ENCODE assay signal across 20 cellular contexts in the genomic region with DNA sequence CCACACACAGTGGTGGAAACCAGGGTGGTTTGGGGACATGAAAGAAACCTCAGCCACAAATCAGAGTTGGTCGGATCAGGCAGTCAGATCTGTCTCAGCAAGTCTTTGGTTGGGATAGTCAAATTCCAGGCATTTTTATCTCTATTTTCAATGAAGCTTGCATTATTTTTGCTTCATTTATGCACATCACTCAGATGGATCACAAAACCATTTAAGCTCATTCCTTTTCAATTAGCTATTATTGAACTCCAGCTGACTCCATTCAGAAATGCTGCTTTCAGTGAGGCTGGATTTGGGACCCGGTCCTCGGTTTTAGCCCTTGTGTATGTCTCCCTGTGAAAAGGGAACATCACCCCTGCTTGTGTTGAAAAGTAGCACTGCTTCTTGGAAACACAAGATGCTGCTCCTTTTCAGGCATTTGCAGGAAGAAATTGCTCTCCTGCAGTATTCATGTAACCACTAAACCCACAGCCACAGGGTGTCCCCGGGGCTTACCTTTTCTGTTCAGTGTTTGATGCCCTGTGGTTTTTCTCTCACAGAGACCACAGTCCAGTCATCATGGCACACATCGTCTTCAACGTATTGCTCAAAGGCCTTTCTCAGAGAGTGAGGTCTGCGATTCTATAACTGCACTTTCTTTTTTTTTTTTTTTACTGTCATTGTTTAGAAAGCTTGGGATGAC.
A peak's percentile ranks its signal among the peaks of the same experiment; 100 is the strongest.
DNase-seq lines count a peak whose midpoint lies in the region; ATAC-seq and TF ChIP-seq lines count a peak whose summit lies in the region.
"Had no signal": no experiment of that assay in that cellular context is flagged by ENCODE, and none has a peak within 500 bp of the region (broad histone marks: within the 10 kb centered on the region; RNA-seq: fewer than 3 reads in every experiment).

No MANE protein-coding gene starts in this region.

- TF ChIP-seq CTCF in PC-3 (conservative IDR thresholded peaks at IDR 0.05; ENCODE audit: low read depth, low read length) (no peak), epithelial cell of esophagus (IDR thresholded peaks at IDR 0.05; ENCODE audit: insufficient read depth, low read depth, low read length, missing control alignments) (no peak), type B pancreatic cell (conservative IDR thresholded peaks at IDR 0.05) (no peak)

- H3F3A ChIP-seq in PC-3 (ENCODE audit: low read length, unreplicated experiment) = no peaks in the 10 kb centered on the region

- no peaks in the 10 kb centered on the region for H3K9me2 ChIP-seq in PC-3 (replicated peaks; ENCODE audit: low read length)

- H2AFZ ChIP-seq in PC-3 (ENCODE audit: low read length) = no peak overlapping the region

- H3K4me3 ChIP-seq in PC-3 (ENCODE audit: low read length) (no peak overlapping the region), epithelial cell of esophagus (ENCODE audit: low read length) (no peak overlapping the region)
- H3K4me3 ChIP-seq: A549, K562, left ventricle myocardium inferior had no signal

- no peaks in the 10 kb centered on the region for H3K4me1 ChIP-seq in PC-3 (ENCODE audit: insufficient read depth, low read length)
- H3K4me1 ChIP-seq: A549 had no signal

- no peaks in the 10 kb centered on the region for H3K9me3 ChIP-seq in PC-3 (ENCODE audit: low read length)
- H3K9me3 ChIP-seq: A549, left ventricle myocardium inferior, neutrophil had no signal

- no peaks in the 10 kb centered on the region for H3K36me3 ChIP-seq in PC-3 (ENCODE audit: low read depth, low read length)
- H3K36me3 ChIP-seq: neutrophil had no signal

- peak; percentile 62 for DNase-seq in NK-92 treated with Interleukin-12 subunit alpha and Interleukin-12 subunit beta, amount 100 ng/mL, for 24 hours (lab: John Stamatoyannopoulos, UW)
- DNase-seq in NK-92 (lab: John Stamatoyannopoulos, UW; ENCODE audit: unreplicated experiment) (no peak), PC-3 (peak; percentile 50), epithelial cell of esophagus (ENCODE audit: low read depth) (peak; percentile 70), type B pancreatic cell (ENCODE audit: extremely low spot score, unreplicated experiment) (no peak), SW 1271 (lab: John Stamatoyannopoulos, UW) (no peak), NCI-H1092 treated with DMSO at 0.1 percent for 48 hours (lab: John Stamatoyannopoulos, UW) (no peak)
- DNase-seq in activated CD4-positive, alpha-beta T cell treated with anti-CD3 and anti-CD28 coated beads for 1 hour = no peak
- DNase-seq: activated T-cell treated with anti-CD3 and anti-CD28 coated beads, Interleukin-2, amount 50 U/mL, for 4 hours; amygdala; COR-L47; effector memory CD4-positive, alpha-beta T cell; left ventricle myocardium inferior; Right ventricle myocardium superior; stimulated activated CD8-positive, alpha-beta memory T cell treated with anti-CD3 and anti-CD28 coated beads, Interleukin-4, amount 100 ng/mL, for 48 hours; trophoblast cell had no signal

- no TSS peak for BruUV-seq in PC-3 (replicated peaks; lab: Mats Ljungman, UMichigan)

- no peak overlapping the region for H3K9ac ChIP-seq in PC-3 (ENCODE audit: low read length)

- no peak for ATAC-seq in PC-3
- ATAC-seq: activated T-cell treated with anti-CD3 and anti-CD28 coated beads, Interleukin-2, amount 50 U/mL, for 4 hours; HCT116; K562 had no signal

- H3K27ac ChIP-seq in PC-3 (ENCODE audit: low read length) = no peak overlapping the region
- H3K27ac ChIP-seq: A549, left ventricle myocardium inferior, neutrophil had no signal

- peaks cover 23% of the 10 kb centered on the region for H3K4me1 Mint-ChIP-seq in type B pancreatic cell (ENCODE audit: unreplicated experiment)

- no peak overlapping the region for H3K4me2 ChIP-seq in PC-3 (ENCODE audit: low read length)
- H3K4me2 ChIP-seq: A549 had no signal

- POLR2A ChIA-PET in PC-3 (lab: Charles Lee; ENCODE audit: unreplicated experiment) = no interaction called here

- H3K27me3 ChIP-seq in PC-3 (ENCODE audit: low read length) = no peaks in the 10 kb centered on the region
- H3K27me3 ChIP-seq: neutrophil had no signal

- CTCF ChIA-PET in PC-3 (lab: Charles Lee) = no interaction called here

- H3K9me3 Mint-ChIP-seq in type B pancreatic cell = no peaks in the 10 kb centered on the region

- H3K4me3 Mint-ChIP-seq in type B pancreatic cell = peak overlapping the region; percentile 23
- H3K4me3 Mint-ChIP-seq: activated T-cell treated with anti-CD3 and anti-CD28 coated beads, Interleukin-2, amount 50 U/mL, for 4 hours had no signal

- no peaks in the 10 kb centered on the region for H4K20me1 ChIP-seq in PC-3 (ENCODE audit: low read length)

- peaks cover 22% of the 10 kb centered on the region for H3K36me3 Mint-ChIP-seq in type B pancreatic cell

- no peaks in the 10 kb centered on the region for H3K79me2 ChIP-seq in PC-3 (ENCODE audit: low read length)

- intact Hi-C loops in PC-3 (cut with micrococcal nuclease) = no loop called here

- H3K27ac Mint-ChIP-seq in type B pancreatic cell = peak overlapping the region; percentile 70

- no peaks in the 10 kb centered on the region for H3K27me3 Mint-ChIP-seq in type B pancreatic cell

Comparison
In these comparisons a context has a peak if more than half of its experiments do, and no peak if none do; other contexts are left out.
1. DNase-seq: peak in NK-92 treated with Interleukin-12 subunit alpha and Interleukin-12 subunit beta, amount 100 ng/mL, for 24 hours (single experiment), PC-3 (single experiment) and epithelial cell of esophagus (single experiment); none in NK-92 (single experiment), type B pancreatic cell (single experiment), SW 1271 (0 of 2), NCI-H1092 treated with DMSO at 0.1 percent for 48 hours (single experiment) and activated CD4-positive, alpha-beta T cell treated with anti-CD3 and anti-CD28 coated beads for 1 hour (single experiment).